In the genomic region with DNA sequence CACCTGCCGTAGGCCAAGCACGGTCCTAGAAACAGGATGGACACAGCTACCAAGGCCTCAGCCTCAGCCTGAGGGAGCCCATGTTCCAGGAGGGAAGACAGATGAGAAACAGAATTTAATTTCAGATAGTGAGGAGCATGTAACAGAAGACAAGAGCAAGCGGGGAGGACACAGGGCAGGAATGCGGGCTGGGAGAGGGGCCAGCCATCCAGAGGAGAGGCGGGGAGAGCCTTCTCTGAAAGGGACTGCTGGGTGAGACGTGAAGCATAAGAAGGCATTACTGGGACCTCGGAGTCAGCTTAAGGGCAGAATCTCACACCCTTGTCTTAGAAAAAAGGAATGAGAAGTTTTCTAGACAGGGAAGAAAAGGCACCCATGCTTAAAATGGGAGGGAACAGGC, we compare ENCODE assay signal across 1 cellular context.
TF ChIP-seq lines count a peak whose summit lies in the region.

No MANE protein-coding gene starts in this region.

TF ChIP-seq in GM23338, 12 proteins besides CTCF, POLR2A, EP300 and RAD21 (continued from another document):
- TF ChIP-seq, protein P1, sequence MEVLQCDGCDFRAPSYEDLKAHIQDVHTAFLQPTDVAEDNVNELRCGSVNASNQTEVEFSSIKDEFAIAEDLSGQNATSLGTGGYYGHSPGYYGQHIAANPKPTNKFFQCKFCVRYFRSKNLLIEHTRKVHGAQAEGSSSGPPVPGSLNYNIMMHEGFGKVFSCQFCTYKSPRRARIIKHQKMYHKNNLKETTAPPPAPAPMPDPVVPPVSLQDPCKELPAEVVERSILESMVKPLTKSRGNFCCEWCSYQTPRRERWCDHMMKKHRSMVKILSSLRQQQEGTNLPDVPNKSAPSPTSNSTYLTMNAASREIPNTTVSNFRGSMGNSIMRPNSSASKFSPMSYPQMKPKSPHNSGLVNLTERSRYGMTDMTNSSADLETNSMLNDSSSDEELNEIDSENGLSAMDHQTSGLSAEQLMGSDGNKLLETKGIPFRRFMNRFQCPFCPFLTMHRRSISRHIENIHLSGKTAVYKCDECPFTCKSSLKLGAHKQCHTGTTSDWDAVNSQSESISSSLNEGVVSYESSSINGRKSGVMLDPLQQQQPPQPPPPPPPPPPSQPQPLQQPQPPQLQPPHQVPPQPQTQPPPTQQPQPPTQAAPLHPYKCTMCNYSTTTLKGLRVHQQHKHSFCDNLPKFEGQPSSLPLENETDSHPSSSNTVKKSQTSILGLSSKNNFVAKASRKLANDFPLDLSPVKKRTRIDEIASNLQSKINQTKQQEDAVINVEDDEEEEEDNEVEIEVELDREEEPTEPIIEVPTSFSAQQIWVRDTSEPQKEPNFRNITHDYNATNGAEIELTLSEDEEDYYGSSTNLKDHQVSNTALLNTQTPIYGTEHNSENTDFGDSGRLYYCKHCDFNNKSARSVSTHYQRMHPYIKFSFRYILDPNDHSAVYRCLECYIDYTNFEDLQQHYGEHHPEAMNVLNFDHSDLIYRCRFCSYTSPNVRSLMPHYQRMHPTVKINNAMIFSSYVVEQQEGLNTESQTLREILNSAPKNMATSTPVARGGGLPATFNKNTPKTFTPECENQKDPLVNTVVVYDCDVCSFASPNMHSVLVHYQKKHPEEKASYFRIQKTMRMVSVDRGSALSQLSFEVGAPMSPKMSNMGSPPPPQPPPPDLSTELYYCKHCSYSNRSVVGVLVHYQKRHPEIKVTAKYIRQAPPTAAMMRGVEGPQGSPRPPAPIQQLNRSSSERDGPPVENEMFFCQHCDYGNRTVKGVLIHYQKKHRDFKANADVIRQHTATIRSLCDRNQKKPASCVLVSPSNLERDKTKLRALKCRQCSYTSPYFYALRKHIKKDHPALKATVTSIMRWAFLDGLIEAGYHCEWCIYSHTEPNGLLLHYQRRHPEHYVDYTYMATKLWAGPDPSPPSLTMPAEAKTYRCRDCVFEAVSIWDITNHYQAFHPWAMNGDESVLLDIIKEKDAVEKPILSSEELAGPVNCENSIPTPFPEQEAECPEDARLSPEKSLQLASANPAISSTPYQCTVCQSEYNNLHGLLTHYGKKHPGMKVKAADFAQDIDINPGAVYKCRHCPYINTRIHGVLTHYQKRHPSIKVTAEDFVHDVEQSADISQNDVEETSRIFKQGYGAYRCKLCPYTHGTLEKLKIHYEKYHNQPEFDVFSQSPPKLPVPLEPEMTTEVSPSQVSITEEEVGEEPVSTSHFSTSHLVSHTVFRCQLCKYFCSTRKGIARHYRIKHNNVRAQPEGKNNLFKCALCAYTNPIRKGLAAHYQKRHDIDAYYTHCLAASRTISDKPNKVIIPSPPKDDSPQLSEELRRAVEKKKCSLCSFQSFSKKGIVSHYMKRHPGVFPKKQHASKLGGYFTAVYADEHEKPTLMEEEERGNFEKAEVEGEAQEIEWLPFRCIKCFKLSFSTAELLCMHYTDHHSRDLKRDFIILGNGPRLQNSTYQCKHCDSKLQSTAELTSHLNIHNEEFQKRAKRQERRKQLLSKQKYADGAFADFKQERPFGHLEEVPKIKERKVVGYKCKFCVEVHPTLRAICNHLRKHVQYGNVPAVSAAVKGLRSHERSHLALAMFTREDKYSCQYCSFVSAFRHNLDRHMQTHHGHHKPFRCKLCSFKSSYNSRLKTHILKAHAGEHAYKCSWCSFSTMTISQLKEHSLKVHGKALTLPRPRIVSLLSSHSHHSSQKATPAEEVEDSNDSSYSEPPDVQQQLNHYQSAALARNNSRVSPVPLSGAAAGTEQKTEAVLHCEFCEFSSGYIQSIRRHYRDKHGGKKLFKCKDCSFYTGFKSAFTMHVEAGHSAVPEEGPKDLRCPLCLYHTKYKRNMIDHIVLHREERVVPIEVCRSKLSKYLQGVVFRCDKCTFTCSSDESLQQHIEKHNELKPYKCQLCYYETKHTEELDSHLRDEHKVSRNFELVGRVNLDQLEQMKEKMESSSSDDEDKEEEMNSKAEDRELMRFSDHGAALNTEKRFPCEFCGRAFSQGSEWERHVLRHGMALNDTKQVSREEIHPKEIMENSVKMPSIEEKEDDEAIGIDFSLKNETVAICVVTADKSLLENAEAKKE (CRISPR knock-in tag; IDR thresholded peaks at IDR 0.05): no peak
- TF ChIP-seq, protein P2, sequence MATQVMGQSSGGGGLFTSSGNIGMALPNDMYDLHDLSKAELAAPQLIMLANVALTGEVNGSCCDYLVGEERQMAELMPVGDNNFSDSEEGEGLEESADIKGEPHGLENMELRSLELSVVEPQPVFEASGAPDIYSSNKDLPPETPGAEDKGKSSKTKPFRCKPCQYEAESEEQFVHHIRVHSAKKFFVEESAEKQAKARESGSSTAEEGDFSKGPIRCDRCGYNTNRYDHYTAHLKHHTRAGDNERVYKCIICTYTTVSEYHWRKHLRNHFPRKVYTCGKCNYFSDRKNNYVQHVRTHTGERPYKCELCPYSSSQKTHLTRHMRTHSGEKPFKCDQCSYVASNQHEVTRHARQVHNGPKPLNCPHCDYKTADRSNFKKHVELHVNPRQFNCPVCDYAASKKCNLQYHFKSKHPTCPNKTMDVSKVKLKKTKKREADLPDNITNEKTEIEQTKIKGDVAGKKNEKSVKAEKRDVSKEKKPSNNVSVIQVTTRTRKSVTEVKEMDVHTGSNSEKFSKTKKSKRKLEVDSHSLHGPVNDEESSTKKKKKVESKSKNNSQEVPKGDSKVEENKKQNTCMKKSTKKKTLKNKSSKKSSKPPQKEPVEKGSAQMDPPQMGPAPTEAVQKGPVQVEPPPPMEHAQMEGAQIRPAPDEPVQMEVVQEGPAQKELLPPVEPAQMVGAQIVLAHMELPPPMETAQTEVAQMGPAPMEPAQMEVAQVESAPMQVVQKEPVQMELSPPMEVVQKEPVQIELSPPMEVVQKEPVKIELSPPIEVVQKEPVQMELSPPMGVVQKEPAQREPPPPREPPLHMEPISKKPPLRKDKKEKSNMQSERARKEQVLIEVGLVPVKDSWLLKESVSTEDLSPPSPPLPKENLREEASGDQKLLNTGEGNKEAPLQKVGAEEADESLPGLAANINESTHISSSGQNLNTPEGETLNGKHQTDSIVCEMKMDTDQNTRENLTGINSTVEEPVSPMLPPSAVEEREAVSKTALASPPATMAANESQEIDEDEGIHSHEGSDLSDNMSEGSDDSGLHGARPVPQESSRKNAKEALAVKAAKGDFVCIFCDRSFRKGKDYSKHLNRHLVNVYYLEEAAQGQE (IDR thresholded peaks at IDR 0.05; ENCODE audit: unreplicated experiment): no peak
- no peak for TF ChIP-seq NANOG (IDR thresholded peaks at IDR 0.05; ENCODE audit: borderline replicate concordance)
- no peak for TF ChIP-seq CREB1 (CRISPR knock-in tag; IDR thresholded peaks at IDR 0.05; ENCODE audit: low read depth)
- TF ChIP-seq EZH2phosphoT487 (IDR thresholded peaks at IDR 0.05; ENCODE audit: unreplicated experiment): no peak
